ENCODE assay signal across 1 cellular context in the genomic region with DNA sequence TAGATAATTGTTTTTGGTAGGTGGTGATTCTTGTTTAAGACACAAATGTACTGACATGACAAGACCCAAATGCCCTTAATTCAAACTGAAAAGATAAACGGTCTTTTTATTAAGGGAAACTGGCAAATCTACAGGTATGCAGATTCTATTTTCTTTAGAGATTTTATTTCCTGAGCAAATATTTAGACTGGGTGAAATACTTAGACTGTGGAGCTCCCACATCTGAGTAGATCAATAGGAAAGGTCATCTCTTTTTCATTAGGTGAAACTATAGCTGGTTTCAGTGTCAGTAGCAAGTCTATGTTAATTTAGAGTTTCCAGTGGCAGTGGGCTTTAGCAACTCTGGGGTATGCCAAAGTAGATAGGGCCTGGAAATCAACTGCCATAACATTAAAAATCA.
TF ChIP-seq lines count a peak whose summit lies in the region.

No MANE protein-coding gene starts in this region.

TF ChIP-seq in SK-N-SH, 30 proteins besides CTCF, POLR2A, EP300 and RAD21 (continued from another document):
- TF ChIP-seq, protein P1, sequence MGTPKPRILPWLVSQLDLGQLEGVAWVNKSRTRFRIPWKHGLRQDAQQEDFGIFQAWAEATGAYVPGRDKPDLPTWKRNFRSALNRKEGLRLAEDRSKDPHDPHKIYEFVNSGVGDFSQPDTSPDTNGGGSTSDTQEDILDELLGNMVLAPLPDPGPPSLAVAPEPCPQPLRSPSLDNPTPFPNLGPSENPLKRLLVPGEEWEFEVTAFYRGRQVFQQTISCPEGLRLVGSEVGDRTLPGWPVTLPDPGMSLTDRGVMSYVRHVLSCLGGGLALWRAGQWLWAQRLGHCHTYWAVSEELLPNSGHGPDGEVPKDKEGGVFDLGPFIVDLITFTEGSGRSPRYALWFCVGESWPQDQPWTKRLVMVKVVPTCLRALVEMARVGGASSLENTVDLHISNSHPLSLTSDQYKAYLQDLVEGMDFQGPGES (IDR thresholded peaks at IDR 0.05; ENCODE audit: low read depth, low read length), result no peak
- TF ChIP-seq, protein P2, sequence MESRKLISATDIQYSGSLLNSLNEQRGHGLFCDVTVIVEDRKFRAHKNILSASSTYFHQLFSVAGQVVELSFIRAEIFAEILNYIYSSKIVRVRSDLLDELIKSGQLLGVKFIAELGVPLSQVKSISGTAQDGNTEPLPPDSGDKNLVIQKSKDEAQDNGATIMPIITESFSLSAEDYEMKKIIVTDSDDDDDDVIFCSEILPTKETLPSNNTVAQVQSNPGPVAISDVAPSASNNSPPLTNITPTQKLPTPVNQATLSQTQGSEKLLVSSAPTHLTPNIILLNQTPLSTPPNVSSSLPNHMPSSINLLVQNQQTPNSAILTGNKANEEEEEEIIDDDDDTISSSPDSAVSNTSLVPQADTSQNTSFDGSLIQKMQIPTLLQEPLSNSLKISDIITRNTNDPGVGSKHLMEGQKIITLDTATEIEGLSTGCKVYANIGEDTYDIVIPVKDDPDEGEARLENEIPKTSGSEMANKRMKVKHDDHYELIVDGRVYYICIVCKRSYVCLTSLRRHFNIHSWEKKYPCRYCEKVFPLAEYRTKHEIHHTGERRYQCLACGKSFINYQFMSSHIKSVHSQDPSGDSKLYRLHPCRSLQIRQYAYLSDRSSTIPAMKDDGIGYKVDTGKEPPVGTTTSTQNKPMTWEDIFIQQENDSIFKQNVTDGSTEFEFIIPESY (IDR thresholded peaks at IDR 0.05; ENCODE audit: borderline replicate concordance, low read depth), result no peak
